Comparison of ENCODE assay signal across 24 cellular contexts in the genomic region with DNA sequence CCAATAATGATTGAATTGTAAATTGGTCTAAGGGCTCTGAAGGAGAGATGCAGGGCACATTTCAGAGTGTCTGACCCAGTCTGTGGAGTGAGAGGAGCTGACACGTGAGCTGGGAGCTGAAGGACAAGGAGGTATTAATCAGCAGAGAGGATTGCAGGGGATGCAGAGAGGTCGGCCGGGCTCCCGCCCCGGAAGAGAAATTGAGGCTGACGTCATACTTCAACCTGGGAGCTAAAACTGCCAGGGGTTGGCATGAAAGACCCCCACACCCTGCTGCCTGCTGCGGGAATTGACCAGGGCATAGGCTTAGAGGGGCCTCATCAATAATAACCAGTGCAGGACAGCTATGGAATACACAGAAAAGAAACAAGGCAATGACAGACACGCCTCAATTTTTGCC. TPM values are rescaled to one million over a fixed set of nuclear protein-coding genes. Genes with fewer than 3 reads are reported as not detected.
"Had no signal": no experiment of that assay in that cellular context is flagged by ENCODE, and none has a peak within 500 bp of the region (broad histone marks: within the 10 kb centered on the region; RNA-seq: fewer than 3 reads in every experiment).

No MANE protein-coding gene starts in this region.

- DNase-seq: KBM-7, MG63, NCI-H1092, NCI-H1105 treated with DMSO at 0.1 percent for 48 hours, NCI-H1436, NCI-H187, NCI-H2029, NCI-H2081 treated with DMSO at 0.1 percent for 48 hours, NCI-H2171, NCI-H226, NCI-H446, NCI-H510A, NCI-H524 treated with DMSO at 0.1 percent for 48 hours, NCI-H69, NCI-H774, Right ventricle myocardium superior, RPMI8226, SIG-M5 had no signal

- H3K36me3 ChIP-seq: MG63, SJSA1 had no signal

- FAIRE-seq: RCC 7860 had no signal

- H3K4me3 ChIP-seq: MG63, SJSA1, SK-N-MC had no signal

- H3K27me3 Mint-ChIP-seq: IgD-negative memory B cell had no signal

- H3K27me3 ChIP-seq: MG63, SJSA1 had no signal

- H3K4me1 Mint-ChIP-seq: IgD-negative memory B cell had no signal

- H3K27ac ChIP-seq: SJSA1, SK-N-MC had no signal

- H3K9me3 ChIP-seq: SJSA1 had no signal

- H3K27ac Mint-ChIP-seq: IgD-negative memory B cell had no signal

- H3K4me3 Mint-ChIP-seq: IgD-negative memory B cell had no signal

RNA-seq across cellular contexts. Expression of a gene that starts 53.6 kb away (rescaled TPM):
- total RNA-seq: HT1080, LHCN-M2, Right ventricle myocardium superior, SJSA1 had no signal
- polyA plus RNA-seq: IgD-negative memory B cell had no signal
